ENCODE assay signal across 8 cellular contexts in the genomic region with DNA sequence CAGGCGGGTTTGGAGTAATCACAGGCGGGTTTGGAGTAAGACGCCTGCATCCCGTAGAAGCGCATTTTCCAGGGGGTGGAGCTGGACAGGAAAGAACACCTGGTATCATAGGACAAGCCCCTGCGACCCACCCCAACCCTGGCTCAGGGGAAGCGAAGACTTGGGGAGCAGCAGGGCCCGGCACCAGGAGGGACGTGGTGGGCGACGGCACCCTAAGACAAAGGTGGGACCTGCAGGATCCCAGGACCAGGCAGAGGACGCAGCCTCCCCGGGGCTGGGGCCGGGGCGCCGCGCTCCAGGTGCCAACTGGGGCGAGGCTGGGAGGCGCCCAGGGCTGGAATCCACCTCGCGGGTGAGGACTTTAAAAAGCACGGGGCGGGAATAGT. TPM values are rescaled to one million over a fixed set of nuclear protein-coding genes. Genes with fewer than 3 reads are reported as not detected.
A peak's percentile ranks its signal among the peaks of the same experiment; 100 is the strongest.
DNase-seq lines count a peak whose midpoint lies in the region; ATAC-seq and TF ChIP-seq lines count a peak whose summit lies in the region.

No MANE protein-coding gene starts in this region.

- no peak for TF ChIP-seq EP300 in sigmoid colon (IDR thresholded peaks at IDR 0.05)

- no peaks in the 10 kb centered on the region for H3K27me3 Mint-ChIP-seq in T-helper 2 cell treated with Interferon-gamma antibody and Interleukin-4, amounts not matched to agents 5 μg/mL and 100 μg/mL, for 36 hours (ENCODE audit: low read depth)

- peak overlapping the region; percentile 75 for H3K27ac Mint-ChIP-seq in T-helper 2 cell treated with Interferon-gamma antibody and Interleukin-4, amounts not matched to agents 5 μg/mL and 100 μg/mL, for 36 hours

- no peak for TF ChIP-seq POLR2A in sigmoid colon (IDR thresholded peaks at IDR 0.05)

- H3K4me3 ChIP-seq in right atrium auricular region: peak overlapping the region; percentile 58 to 65
- H3K4me3 ChIP-seq in sigmoid colon: peak overlapping the region; percentile 42 to 68 (median 66)

- no peaks in the 10 kb centered on the region for H3K36me3 ChIP-seq in right atrium auricular region
- peaks cover 0 to 3% (median 0%) of the 10 kb centered on the region in 4 donors for H3K36me3 ChIP-seq in sigmoid colon

- ATAC-seq in HG03342 (IDR thresholded peaks at IDR 0.05; ENCODE audit: unreplicated experiment): peak; percentile 27

- H3K4me3 Mint-ChIP-seq in T-helper 2 cell treated with Interferon-gamma antibody and Interleukin-4, amounts not matched to agents 5 μg/mL and 100 μg/mL, for 36 hours: peak overlapping the region; percentile 78

- DNase-seq in T-helper 2 cell treated with Interferon-gamma antibody and Interleukin-4, amounts not matched to agents 5 μg/mL and 100 μg/mL, for 36 hours (ENCODE audit: low spot score): no peak
- DNase-seq in T-helper 2 cell (no peak), right atrium auricular region (ENCODE audit: low spot score) (no peak), sigmoid colon (no peak), NCI-H1694 treated with DMSO at 0.1 percent for 48 hours (lab: John Stamatoyannopoulos, UW) (no peak), hippocampal formation (lab: John Stamatoyannopoulos, UW) (no peak)
- peak; percentile 52 for DNase-seq in activated CD8-positive, alpha-beta memory T cell treated with anti-CD3 and anti-CD28 coated beads, Interleukin-2, amount 50 U/mL, for 48 hours

- intact Hi-C loops in sigmoid colon (cut with DNase I): loop anchor here (2.0 to 5.0 kb wide), 2 partner anchors 51 to 71 kb away; a partner anchor contains a TSS

- peaks cover 56% of the 10 kb centered on the region for H3K9me3 Mint-ChIP-seq in T-helper 2 cell treated with Interferon-gamma antibody and Interleukin-4, amounts not matched to agents 5 μg/mL and 100 μg/mL, for 36 hours

- TF ChIP-seq CTCF in right atrium auricular region (IDR thresholded peaks at IDR 0.05): no peak
- no peak for TF ChIP-seq CTCF in sigmoid colon (IDR thresholded peaks at IDR 0.05)

- H3K4me1 Mint-ChIP-seq in T-helper 2 cell treated with Interferon-gamma antibody and Interleukin-4, amounts not matched to agents 5 μg/mL and 100 μg/mL, for 36 hours (ENCODE audit: low read depth): peaks cover 18% of the 10 kb centered on the region

- H3K27me3 ChIP-seq in right atrium auricular region (no peaks in the 10 kb centered on the region), sigmoid colon (no peaks in the 10 kb centered on the region)

- H3K4me1 ChIP-seq in right atrium auricular region (peaks cover 0 to 9% of the 10 kb centered on the region in 2 donors), sigmoid colon (peaks cover 0 to 18% (median 13%) of the 10 kb centered on the region in 4 donors)

- H3K9me3 ChIP-seq in right atrium auricular region (no peaks in the 10 kb centered on the region), sigmoid colon (no peaks in the 10 kb centered on the region)

- H3K36me3 Mint-ChIP-seq in T-helper 2 cell treated with Interferon-gamma antibody and Interleukin-4, amounts not matched to agents 5 μg/mL and 100 μg/mL, for 36 hours (ENCODE audit: low read depth): peaks cover 47% of the 10 kb centered on the region

- H3K27ac ChIP-seq in right atrium auricular region (peak overlapping the region; percentile 62 to 69), sigmoid colon (peak overlapping the region; percentile 73 to 86 (median 82))

- WGBS in sigmoid colon, 2 donors: 1 to 5% methylated on average over 23 of the region's 23 CpGs

RNA-seq across cellular contexts. Expression of a gene that starts 0.5 kb away (rescaled TPM):
- 1 to 10 TPM; 1.3 to 2.4 TPM for total RNA-seq in right atrium auricular region
- total RNA-seq in sigmoid colon: 1 to 10 TPM; 6.8 to 9.4 (median 8.2) TPM
- 1 to 10 TPM; 1.8 to 6.5 (median 3.9) TPM for polyA plus RNA-seq in sigmoid colon

RNA-seq across cellular contexts. Expression of a gene that starts 35.4 kb away (rescaled TPM):
- total RNA-seq in right atrium auricular region: 1 to 10 TPM; 4.4 to 8.1 TPM
- total RNA-seq in sigmoid colon: 1 to 10 TPM; 6.4 to 9.1 (median 7.5) TPM
- polyA plus RNA-seq in sigmoid colon: 1 to 10 TPM; 4.8 to 6.7 (median 6.4) TPM

RNA-seq across cellular contexts. Expression of a gene that starts 51.2 kb away (rescaled TPM):
- 1 to 10 TPM; 4.0 to 6.6 TPM for total RNA-seq in right atrium auricular region
- 10 to 100 TPM in 2 of 4 donors, 1 to 10 TPM in 2; 5.4 to 10.8 (median 8.8) TPM for total RNA-seq in sigmoid colon
- 1 to 10 TPM; 2.3 to 7.0 (median 3.0) TPM for polyA plus RNA-seq in sigmoid colon
